ENCODE assay signal across 25 cellular contexts in genomic region chr15:73024161-73024560, GRCh38.
"Had no signal": no experiment of that assay in that cellular context is flagged by ENCODE, and none has a peak within 500 bp of the region (broad histone marks: within the 10 kb centered on the region; RNA-seq: fewer than 3 reads in every experiment).

No MANE protein-coding gene starts in this region.

- ATAC-seq: activated T-helper 17 cell treated with anti-CD3 and anti-CD28 coated beads, Interleukin-2, amount 50 U/mL, for 72 hours; K562; Right ventricle myocardium inferior; T-cell had no signal

- H3K4me3 ChIP-seq: K562, SK-N-MC had no signal

- DNase-seq: activated CD4-positive, alpha-beta memory T cell treated with anti-CD3 and anti-CD28 coated beads for 36 hours; activated CD4-positive, alpha-beta T cell treated with anti-CD3 and anti-CD28 coated beads, Interleukin-2, amount 10 ng/mL, durations not matched to agents 7 days and 5 days; activated CD4-positive, CD25-positive, alpha-beta regulatory T cell; activated gamma-delta T cell; activated naive CD4-positive, alpha-beta T cell treated with anti-CD3 and anti-CD28 coated beads, Interleukin-2, amount 10 ng/mL, durations not matched to agents 7 days and 5 days; activated naive CD8-positive, alpha-beta T cell treated with anti-CD3 and anti-CD28 coated beads for 36 hours; activated T-cell treated with anti-CD3 and anti-CD28 coated beads for 4 hours; activated T-cell treated with anti-CD3 and anti-CD28 coated beads, Interleukin-2, amount 50 U/mL, for 48 hours; Karpas-422; MM.1S; NCI-H1105; NCI-H1436; NCI-H1694 treated with DMSO at 0.1 percent for 48 hours; NCI-H2081 treated with DMSO at 0.1 percent for 48 hours; NCI-H446 treated with DMSO at 0.1 percent for 48 hours; NCI-H524 treated with DMSO at 0.1 percent for 48 hours; NCI-H748 treated with DMSO at 0.1 percent for 48 hours; T-cell; T-helper 2 cell; T1000 had no signal

- H3K27ac ChIP-seq: SK-N-MC, VCaP had no signal
